ENCODE assay signal across 8 cellular contexts in genomic region chr16:67892899-67893790, GRCh38. TPM values are rescaled to one million over a fixed set of nuclear protein-coding genes. Genes with fewer than 3 reads are reported as not detected.
A peak's percentile ranks its signal among the peaks of the same experiment; 100 is the strongest.
DNase-seq lines count a peak whose midpoint lies in the region; ATAC-seq lines count a peak whose summit lies in the region.

PSKH1 (plus strand) TSS chr16:67893254; CDS start chr16:67908750, 15,496 bp downstream.

- no peaks in the 10 kb centered on the region for H3K9me3 Mint-ChIP-seq in activated T-helper 1 cell treated with anti-CD3 and anti-CD28 coated beads, Interleukin-12 subunit alpha, Interleukin-12 subunit beta, Interleukin-2, Interleukin-4 antibody, amounts not matched to agents 30 ng/mL and 10 ng/mL and 1 ng/mL, durations not matched to agents 14 hours and 24 hours and 36 hours
- no peaks in the 10 kb centered on the region for H3K9me3 Mint-ChIP-seq in naive B cell
- no peaks in the 10 kb centered on the region for H3K9me3 Mint-ChIP-seq in stimulated activated effector memory CD8-positive, alpha-beta T cell treated with anti-CD3 and anti-CD28 coated beads, Interleukin-12 subunit alpha, Interleukin-12 subunit beta, amount 100 ng/mL, for 72 hours

- H3F3A ChIP-seq in GM23248 (ENCODE audit: insufficient read depth): no peaks in the 10 kb centered on the region

- H3K4me1 ChIP-seq in GM23248 (ENCODE audit: insufficient read depth): peaks cover 17% of the 10 kb centered on the region

- H3K27me3 Mint-ChIP-seq in activated T-helper 1 cell treated with anti-CD3 and anti-CD28 coated beads, Interleukin-12 subunit alpha, Interleukin-12 subunit beta, Interleukin-2, Interleukin-4 antibody, amounts not matched to agents 30 ng/mL and 10 ng/mL and 1 ng/mL, durations not matched to agents 14 hours and 24 hours and 36 hours (ENCODE audit: insufficient read depth): no peaks in the 10 kb centered on the region
- H3K27me3 Mint-ChIP-seq in naive B cell: no peaks in the 10 kb centered on the region

- peak within 1 kb of the TSS; percentile 93 for H2AFZ ChIP-seq in GM23248

- H4K20me1 ChIP-seq in GM23248 (ENCODE audit: insufficient read depth): no peaks in the 10 kb centered on the region

- no peaks in the 10 kb centered on the region for H3K27me3 ChIP-seq in GM23248 (replicated peaks; ENCODE audit: insufficient read depth)

- H3K4me3 Mint-ChIP-seq in activated T-helper 1 cell treated with anti-CD3 and anti-CD28 coated beads, Interleukin-12 subunit alpha, Interleukin-12 subunit beta, Interleukin-2, Interleukin-4 antibody, amounts not matched to agents 30 ng/mL and 10 ng/mL and 1 ng/mL, durations not matched to agents 14 hours and 24 hours and 36 hours: peak within 1 kb of the TSS; percentile 98
- peak within 1 kb of the TSS; percentile 80 to 97 (median 94) for H3K4me3 Mint-ChIP-seq in naive B cell
- peak within 1 kb of the TSS; percentile 94 for H3K4me3 Mint-ChIP-seq in stimulated activated effector memory CD8-positive, alpha-beta T cell treated with anti-CD3 and anti-CD28 coated beads, Interleukin-12 subunit alpha, Interleukin-12 subunit beta, amount 100 ng/mL, for 72 hours

- no peaks in the 10 kb centered on the region for H3K36me3 ChIP-seq in GM23248 (ENCODE audit: low read depth)

- peaks cover 20% of the 10 kb centered on the region for H3K4me1 Mint-ChIP-seq in activated T-helper 1 cell treated with anti-CD3 and anti-CD28 coated beads, Interleukin-12 subunit alpha, Interleukin-12 subunit beta, Interleukin-2, Interleukin-4 antibody, amounts not matched to agents 30 ng/mL and 10 ng/mL and 1 ng/mL, durations not matched to agents 14 hours and 24 hours and 36 hours (ENCODE audit: low read depth)
- H3K4me1 Mint-ChIP-seq in naive B cell: peaks cover 19 to 51% (median 37%) of the 10 kb centered on the region in 3 donors
- peaks cover 21% of the 10 kb centered on the region for H3K4me1 Mint-ChIP-seq in stimulated activated effector memory CD8-positive, alpha-beta T cell treated with anti-CD3 and anti-CD28 coated beads, Interleukin-12 subunit alpha, Interleukin-12 subunit beta, amount 100 ng/mL, for 72 hours

- in situ Hi-C loops in GM23248 (cut with MboI): no loop called here

- H3K36me3 Mint-ChIP-seq in activated T-helper 1 cell treated with anti-CD3 and anti-CD28 coated beads, Interleukin-12 subunit alpha, Interleukin-12 subunit beta, Interleukin-2, Interleukin-4 antibody, amounts not matched to agents 30 ng/mL and 10 ng/mL and 1 ng/mL, durations not matched to agents 14 hours and 24 hours and 36 hours (ENCODE audit: low read depth): no peaks in the 10 kb centered on the region
- H3K36me3 Mint-ChIP-seq in naive B cell: no peaks in the 10 kb centered on the region
- H3K36me3 Mint-ChIP-seq in stimulated activated effector memory CD8-positive, alpha-beta T cell treated with anti-CD3 and anti-CD28 coated beads, Interleukin-12 subunit alpha, Interleukin-12 subunit beta, amount 100 ng/mL, for 72 hours: peaks cover 10% of the 10 kb centered on the region

- H3K79me2 ChIP-seq in GM23248 (ENCODE audit: insufficient read depth): peaks cover 48% of the 10 kb centered on the region

- H3K27ac ChIP-seq in GM23248: peak within 1 kb of the TSS; percentile 86

- H3K9ac ChIP-seq in GM23248: peak within 1 kb of the TSS; percentile 97

- 1% methylated on average over 64 to 91 of the region's 93 CpGs for WGBS in GM23248 (ENCODE audit: low coverage in 1 of 2, low lambda C conversion rate in 2 of 2, missing lambda C conversion rate in 2 of 2), 2 experiments

- H3K4me2 ChIP-seq in GM23248 (ENCODE audit: unreplicated experiment): peak within 1 kb of the TSS; percentile 92

- peak within 1 kb of the TSS; percentile 82 for H3K4me3 ChIP-seq in GM23248

- DNase-seq in DMS79 treated with DMSO at 0.1 percent for 48 hours (lab: John Stamatoyannopoulos, UW): peak; percentile 74
- peak; percentile 97 for DNase-seq in GM23248
- peak; percentile 93 for DNase-seq in LHCN-M2 (ENCODE audit: low read depth)
- DNase-seq in RPMI7951 (ENCODE audit: low read depth): peak; percentile 93
- DNase-seq in activated T-helper 1 cell treated with anti-CD3 and anti-CD28 coated beads, Interleukin-12 subunit alpha, Interleukin-12 subunit beta, Interleukin-2, Interleukin-4 antibody, amounts not matched to agents 30 ng/mL and 10 ng/mL and 1 ng/mL, durations not matched to agents 14 hours and 24 hours and 36 hours (ENCODE audit: low spot score): peak; percentile 88
- DNase-seq in fibroblast of gingiva (ENCODE audit: low read depth): peak; percentile 92
- peak; percentile 85 for DNase-seq in naive B cell
- peak; percentile 75 to 94 for DNase-seq in stimulated activated effector memory CD8-positive, alpha-beta T cell treated with anti-CD3 and anti-CD28 coated beads, Interleukin-12 subunit alpha, Interleukin-12 subunit beta, amount 100 ng/mL, for 72 hours (ENCODE audit: low spot score in 2 of 2)

- intact Hi-C loops in activated T-helper 1 cell treated with anti-CD3 and anti-CD28 coated beads, Interleukin-12 subunit alpha, Interleukin-12 subunit beta, Interleukin-2, Interleukin-4 antibody, amounts not matched to agents 30 ng/mL and 10 ng/mL and 1 ng/mL, durations not matched to agents 14 hours and 24 hours and 36 hours (cut with micrococcal nuclease): loop anchor here (1.0 to 5.0 kb wide), 13 partner anchors 20 to 372 kb away; partner anchors contain the start of genes ACD, DDX28, DUS2 and EDC4

- peak within 1 kb of the TSS; percentile 96 for H3K27ac Mint-ChIP-seq in activated T-helper 1 cell treated with anti-CD3 and anti-CD28 coated beads, Interleukin-12 subunit alpha, Interleukin-12 subunit beta, Interleukin-2, Interleukin-4 antibody, amounts not matched to agents 30 ng/mL and 10 ng/mL and 1 ng/mL, durations not matched to agents 14 hours and 24 hours and 36 hours
- H3K27ac Mint-ChIP-seq in naive B cell: peak within 1 kb of the TSS; percentile 90 to 97 (median 95)
- peak within 1 kb of the TSS; percentile 96 for H3K27ac Mint-ChIP-seq in stimulated activated effector memory CD8-positive, alpha-beta T cell treated with anti-CD3 and anti-CD28 coated beads, Interleukin-12 subunit alpha, Interleukin-12 subunit beta, amount 100 ng/mL, for 72 hours

- no peaks in the 10 kb centered on the region for H3K9me3 ChIP-seq in GM23248 (ENCODE audit: low read depth)

- H3K9me2 ChIP-seq in GM23248 (ENCODE audit: insufficient read depth): no peaks in the 10 kb centered on the region

- ATAC-seq in naive B cell (ENCODE audit: low read depth in 2 of 2): peak; percentile 98
- peak; percentile 99 for ATAC-seq in stimulated activated effector memory CD8-positive, alpha-beta T cell treated with anti-CD3 and anti-CD28 coated beads, Interleukin-12 subunit alpha, Interleukin-12 subunit beta, amount 100 ng/mL, for 72 hours

RNA-seq across cellular contexts. Expression of gene PSKH1, which starts in this region (rescaled TPM):
- total RNA-seq in GM23248 (2014; rRNA removed; shearing (Covaris generic)): 8.1 and 11.5 TPM in 2 replicates
- 22.7 and 23.6 TPM in 2 replicates for polyA plus RNA-seq in GM23248 (2016; fragmentation: Nextera tagmentation; extraction: Ambion mirVana)
- 9.0 and 10.3 TPM in 2 replicates for total RNA-seq in LHCN-M2 (2014; rRNA removed)
- 22.5 TPM for polyA plus RNA-seq in LHCN-M2 (2012)
- total RNA-seq in RPMI7951 (2014; rRNA removed; shearing (Covaris generic)): 4.7 and 5.5 TPM in 2 replicates
- total RNA-seq in activated T-helper 1 cell treated with anti-CD3 and anti-CD28 coated beads, Interleukin-12 subunit alpha, Interleukin-12 subunit beta, Interleukin-2, Interleukin-4 antibody, amounts not matched to agents 30 ng/mL and 10 ng/mL and 1 ng/mL, durations not matched to agents 14 hours and 24 hours and 36 hours: 17.8 TPM in 2 replicates
- 10 to 100 TPM; 14.2 to 24.4 (median 17.4) TPM for polyA plus RNA-seq in naive B cell (ENCODE audit: low read depth in 6 of 6)

Comparison
In these comparisons a context has a peak if more than half of its experiments do, and no peak if none do; other contexts are left out.
1. Peak in every context shown above with its lines: DNase-seq, ATAC-seq, H3K4me3 ChIP-seq and H3K27ac ChIP-seq.